Comparison of ENCODE assay signal across 2 cellular contexts in the genomic region with DNA sequence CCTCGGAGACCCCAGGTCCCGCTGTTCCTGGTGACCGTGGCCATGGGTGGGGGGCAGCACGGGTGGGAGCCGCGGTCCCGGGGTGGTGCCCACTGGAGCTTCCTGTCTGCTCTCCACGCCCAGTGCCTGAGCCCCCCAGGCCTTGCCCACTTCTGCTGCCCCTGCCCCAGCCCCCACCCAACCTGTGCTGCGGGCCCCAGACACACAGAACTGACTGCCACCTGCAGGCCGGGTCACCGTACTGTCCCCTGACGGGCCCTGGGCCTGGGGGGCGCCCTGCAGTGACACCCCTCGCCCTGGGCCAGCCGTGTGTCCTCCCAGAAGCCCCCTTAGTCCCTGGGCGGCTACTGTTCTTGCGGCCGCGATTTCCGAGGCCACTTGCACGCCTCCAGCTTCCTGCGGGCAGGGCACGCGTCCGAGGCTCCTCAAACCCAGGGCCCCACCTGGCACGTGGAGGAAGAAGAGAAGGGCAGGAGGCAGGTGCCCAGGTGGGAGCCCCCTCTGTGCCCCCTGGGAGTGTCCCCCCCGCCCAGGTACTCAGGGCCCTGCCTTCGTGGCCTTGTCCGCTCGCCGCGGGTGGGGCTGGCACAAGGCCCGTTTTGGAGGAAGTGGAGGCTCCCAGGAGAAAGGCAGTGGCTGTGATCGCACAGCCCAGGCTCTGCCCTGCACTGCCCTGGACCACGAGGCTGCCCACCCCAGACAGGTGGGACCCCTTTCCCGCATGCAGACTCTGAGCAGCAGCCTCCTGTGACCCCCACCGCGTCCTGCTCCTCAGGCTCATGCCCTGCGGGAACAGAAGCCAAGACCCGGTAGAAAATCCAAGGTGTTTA.
TF ChIP-seq lines count a peak whose summit lies in the region.

No MANE protein-coding gene starts in this region.

TF ChIP-seq in A549, 52 proteins besides CTCF, POLR2A, EP300 and RAD21:
- TF ChIP-seq ZFP36 (IDR thresholded peaks at IDR 0.05; ENCODE audit: borderline replicate concordance, partially characterized antibody), result no peak
- TF ChIP-seq POLR2AphosphoS2 (conservative IDR thresholded peaks at IDR 0.05; ENCODE audit: low read length), result peak; percentile 62
- peak; percentile 69 for TF ChIP-seq FOSB (CRISPR knock-in tag; IDR thresholded peaks at IDR 0.05)
- TF ChIP-seq, protein P1, sequence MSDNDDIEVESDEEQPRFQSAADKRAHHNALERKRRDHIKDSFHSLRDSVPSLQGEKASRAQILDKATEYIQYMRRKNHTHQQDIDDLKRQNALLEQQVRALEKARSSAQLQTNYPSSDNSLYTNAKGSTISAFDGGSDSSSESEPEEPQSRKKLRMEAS (IDR thresholded peaks at IDR 0.05), result peak; percentile 24; the same call in 1 of the 2 replicates
- peak in 1 of 2 experiments; percentile 29; a peak in 1 of 5 replicates for TF ChIP-seq JUN (IDR thresholded peaks at IDR 0.05)
- no peak for TF ChIP-seq EHF (CRISPR knock-in tag; IDR thresholded peaks at IDR 0.05)

TF ChIP-seq in SK-N-SH, 30 proteins besides CTCF, POLR2A, EP300 and RAD21:
- TF ChIP-seq YY1 (IDR thresholded peaks at IDR 0.05; ENCODE audit: low read depth), result no peak
- TF ChIP-seq, protein P1 (IDR thresholded peaks at IDR 0.05; ENCODE audit: low read depth), result no peak
- TF ChIP-seq, protein P2, sequence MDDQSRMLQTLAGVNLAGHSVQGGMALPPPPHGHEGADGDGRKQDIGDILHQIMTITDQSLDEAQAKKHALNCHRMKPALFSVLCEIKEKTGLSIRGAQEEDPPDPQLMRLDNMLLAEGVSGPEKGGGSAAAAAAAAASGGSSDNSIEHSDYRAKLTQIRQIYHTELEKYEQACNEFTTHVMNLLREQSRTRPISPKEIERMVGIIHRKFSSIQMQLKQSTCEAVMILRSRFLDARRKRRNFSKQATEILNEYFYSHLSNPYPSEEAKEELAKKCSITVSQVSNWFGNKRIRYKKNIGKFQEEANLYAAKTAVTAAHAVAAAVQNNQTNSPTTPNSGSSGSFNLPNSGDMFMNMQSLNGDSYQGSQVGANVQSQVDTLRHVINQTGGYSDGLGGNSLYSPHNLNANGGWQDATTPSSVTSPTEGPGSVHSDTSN (IDR thresholded peaks at IDR 0.05), result no peak
- no peak for TF ChIP-seq FOSL2 (IDR thresholded peaks at IDR 0.05; ENCODE audit: borderline replicate concordance, low read depth)
- TF ChIP-seq POLR2AphosphoS5 (IDR thresholded peaks at IDR 0.05; ENCODE audit: low read depth, low read length), result no peak
TF ChIP-seq in SK-N-SH: peak in this region for 0.
